8 cellular contexts compared by ENCODE assay signal in the genomic region with DNA sequence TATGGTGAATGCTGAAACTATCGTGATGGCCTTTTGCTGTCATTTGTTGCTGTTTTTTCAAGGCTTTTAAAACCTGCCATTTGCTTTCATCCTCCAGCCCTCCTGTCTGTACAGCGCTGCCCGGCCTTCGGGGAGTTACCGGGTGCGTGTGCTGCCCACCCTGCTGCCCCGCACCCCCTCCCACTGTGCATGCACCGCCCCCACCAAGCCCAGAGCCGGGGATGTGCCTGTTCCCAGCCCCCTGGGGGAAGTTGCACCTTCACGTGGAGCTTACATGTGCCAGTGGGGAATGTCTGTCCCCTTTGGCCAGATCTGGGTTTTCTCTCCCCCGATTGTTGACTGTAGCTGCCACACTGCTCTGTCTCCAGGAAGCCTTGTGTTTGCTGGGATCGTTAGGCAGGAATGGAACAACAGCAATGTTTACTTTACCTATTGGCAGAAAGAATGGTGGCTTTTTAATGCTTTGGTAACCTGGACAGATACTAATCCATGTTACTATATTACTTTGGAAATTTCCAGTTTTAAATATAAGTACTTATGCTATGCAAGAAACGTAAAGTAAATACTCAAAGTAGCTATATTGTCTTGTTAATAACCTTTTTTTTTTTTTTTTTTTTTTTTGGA.
DNase-seq lines count a peak whose midpoint lies in the region; ATAC-seq and TF ChIP-seq lines count a peak whose summit lies in the region.

No MANE protein-coding gene starts in this region.

- no peak for TF ChIP-seq EP300 in ovary (IDR thresholded peaks at IDR 0.05)

- no peaks in the 10 kb centered on the region for H3K27me3 Mint-ChIP-seq in activated T-cell treated with anti-CD3 and anti-CD28 coated beads, Interleukin-2, amount 50 U/mL, for 72 hours (ENCODE audit: low read depth)
- no peaks in the 10 kb centered on the region for H3K27me3 Mint-ChIP-seq in activated T-cell treated with anti-CD3 and anti-CD28 coated beads, Interleukin-2, amount 50 U/mL, for 4 hours (ENCODE audit: low read depth)
- no peaks in the 10 kb centered on the region for H3K27me3 Mint-ChIP-seq in stimulated activated naive B cell treated with anti-CD40 and anti-IgM and Interleukin-4, amounts not matched to agents 10 μg/mL and 1 μg/mL and 100 μg/mL, for 72 hours

- H3K27me3 ChIP-seq in colonic mucosa (no peaks in the 10 kb centered on the region), mesendoderm (ENCODE audit: insufficient read depth, low read length, poor library complexity) (no peaks in the 10 kb centered on the region), vagina (no peaks in the 10 kb centered on the region), ovary (no peaks in the 10 kb centered on the region)

- H2BK5ac ChIP-seq in mesendoderm (ENCODE audit: low read length): no peak overlapping the region

- H3K56ac ChIP-seq in mesendoderm (ENCODE audit: low read length): no peak overlapping the region

- H3K4me3 Mint-ChIP-seq in activated T-cell treated with anti-CD3 and anti-CD28 coated beads, Interleukin-2, amount 50 U/mL, for 72 hours: peak overlapping the region in 1 of 2 donors; percentile 41
- no peak overlapping the region for H3K4me3 Mint-ChIP-seq in activated T-cell treated with anti-CD3 and anti-CD28 coated beads, Interleukin-2, amount 50 U/mL, for 4 hours
- H3K4me3 Mint-ChIP-seq in stimulated activated naive B cell treated with anti-CD40 and anti-IgM and Interleukin-4, amounts not matched to agents 10 μg/mL and 1 μg/mL and 100 μg/mL, for 72 hours: no peak overlapping the region

- H3K36me3 ChIP-seq in colonic mucosa: no peaks in the 10 kb centered on the region
- no peaks in the 10 kb centered on the region for H3K36me3 ChIP-seq in mesendoderm (ENCODE audit: control insufficient read depth, insufficient read depth, low read length)
- H3K36me3 ChIP-seq in vagina: no peaks in the 10 kb centered on the region
- H3K36me3 ChIP-seq in ovary: no peaks in the 10 kb centered on the region

- no peak for TF ChIP-seq CTCF in colonic mucosa (IDR thresholded peaks at IDR 0.05)
- TF ChIP-seq CTCF in vagina (IDR thresholded peaks at IDR 0.05): no peak
- no peak for TF ChIP-seq CTCF in ovary (IDR thresholded peaks at IDR 0.05)

- intact Hi-C loops in colonic mucosa (cut with DNase I) (no loop called here), vagina (cut with DNase I) (no loop called here), ovary (cut with DNase I) (no loop called here)

- H3K9me3 ChIP-seq in colonic mucosa (no peaks in the 10 kb centered on the region), vagina (no peaks in the 10 kb centered on the region), ovary (no peaks in the 10 kb centered on the region)

- peaks cover 10 to 17% of the 10 kb centered on the region in 2 donors for H3K36me3 Mint-ChIP-seq in activated T-cell treated with anti-CD3 and anti-CD28 coated beads, Interleukin-2, amount 50 U/mL, for 72 hours (ENCODE audit: insufficient read depth in 2 of 2)
- peaks cover 21% of the 10 kb centered on the region for H3K36me3 Mint-ChIP-seq in activated T-cell treated with anti-CD3 and anti-CD28 coated beads, Interleukin-2, amount 50 U/mL, for 4 hours (ENCODE audit: insufficient read depth)
- peaks cover 43 to 59% of the 10 kb centered on the region in 2 donors for H3K36me3 Mint-ChIP-seq in stimulated activated naive B cell treated with anti-CD40 and anti-IgM and Interleukin-4, amounts not matched to agents 10 μg/mL and 1 μg/mL and 100 μg/mL, for 72 hours

- DNase-seq in activated T-cell treated with anti-CD3 and anti-CD28 coated beads, Interleukin-2, amount 50 U/mL, for 72 hours: no peak
- no peak for DNase-seq in activated T-cell treated with anti-CD3 and anti-CD28 coated beads, Interleukin-2, amount 50 U/mL, for 4 hours
- DNase-seq in colonic mucosa (no peak), mesendoderm (peak; percentile 85), vagina (ENCODE audit: extremely low spot score in 2 of 2) (peak in 1 of 2 donors; percentile 82), ovary (no peak)
- no peak for DNase-seq in stimulated activated naive B cell treated with anti-CD40 and anti-IgM and Interleukin-4, amounts not matched to agents 10 μg/mL and 1 μg/mL and 100 μg/mL, for 72 hours

- H4K8ac ChIP-seq in mesendoderm (ENCODE audit: low read depth, low read length): no peak overlapping the region

- H3K79me1 ChIP-seq in mesendoderm (ENCODE audit: low read length): peaks cover 19% of the 10 kb centered on the region

- H3K9me3 Mint-ChIP-seq in activated T-cell treated with anti-CD3 and anti-CD28 coated beads, Interleukin-2, amount 50 U/mL, for 72 hours: no peaks in the 10 kb centered on the region
- no peaks in the 10 kb centered on the region for H3K9me3 Mint-ChIP-seq in activated T-cell treated with anti-CD3 and anti-CD28 coated beads, Interleukin-2, amount 50 U/mL, for 4 hours
- H3K9me3 Mint-ChIP-seq in stimulated activated naive B cell treated with anti-CD40 and anti-IgM and Interleukin-4, amounts not matched to agents 10 μg/mL and 1 μg/mL and 100 μg/mL, for 72 hours: no peaks in the 10 kb centered on the region

- peaks cover 10% of the 10 kb centered on the region for H3K79me2 ChIP-seq in mesendoderm (ENCODE audit: control insufficient read depth, insufficient read depth, low read length)

- no CpG with 5 or more reads among the region's 13 CpGs for WGBS in mesendoderm (ENCODE audit: extremely low coverage, insufficient coverage, low lambda C conversion rate)
- 15 to 32% (median 32%) methylated on average over 12 to 13 of the region's 13 CpGs for WGBS in ovary, 3 donors

- H3K9ac ChIP-seq in colonic mucosa (ENCODE audit: low read depth in 2 of 2, low read length in 2 of 2): peak overlapping the region in 1 of 2 donors; percentile 8
- H3K9ac ChIP-seq in mesendoderm (ENCODE audit: low read length): no peak overlapping the region

- H3K4me2 ChIP-seq in mesendoderm (ENCODE audit: low read length): no peak overlapping the region

- peak overlapping the region; percentile 3 for H3K27ac ChIP-seq in colonic mucosa
- H3K27ac ChIP-seq in mesendoderm (ENCODE audit: low read depth, low read length): no peak overlapping the region
- peak overlapping the region; percentile 73 for H3K27ac ChIP-seq in vagina
- H3K27ac ChIP-seq in ovary: no peak overlapping the region

- H3K18ac ChIP-seq in mesendoderm (ENCODE audit: low read length): no peak overlapping the region

- no peak overlapping the region for H3K23ac ChIP-seq in mesendoderm (ENCODE audit: low read length)

- no peak overlapping the region for H3K4ac ChIP-seq in mesendoderm (ENCODE audit: low read depth, low read length)

- no peak overlapping the region for H4K5ac ChIP-seq in mesendoderm (ENCODE audit: low read length)

- ATAC-seq in activated T-cell treated with anti-CD3 and anti-CD28 coated beads, Interleukin-2, amount 50 U/mL, for 72 hours (replicated peaks in 1 of 2): no peak
- no peak for ATAC-seq in activated T-cell treated with anti-CD3 and anti-CD28 coated beads, Interleukin-2, amount 50 U/mL, for 4 hours
- ATAC-seq in stimulated activated naive B cell treated with anti-CD40 and anti-IgM and Interleukin-4, amounts not matched to agents 10 μg/mL and 1 μg/mL and 100 μg/mL, for 72 hours (replicated peaks): no peak
- ATAC-seq in HG03095 (IDR thresholded peaks at IDR 0.05; ENCODE audit: unreplicated experiment): no peak

- H2BK120ac ChIP-seq in mesendoderm (ENCODE audit: low read depth, low read length): no peak overlapping the region

- no peak for TF ChIP-seq POLR2A in vagina (IDR thresholded peaks at IDR 0.05)
- TF ChIP-seq POLR2A in ovary (IDR thresholded peaks at IDR 0.05): no peak

- peak overlapping the region; percentile 64 for H3K27ac Mint-ChIP-seq in activated T-cell treated with anti-CD3 and anti-CD28 coated beads, Interleukin-2, amount 50 U/mL, for 72 hours
- no peak overlapping the region for H3K27ac Mint-ChIP-seq in stimulated activated naive B cell treated with anti-CD40 and anti-IgM and Interleukin-4, amounts not matched to agents 10 μg/mL and 1 μg/mL and 100 μg/mL, for 72 hours

- peaks cover 61% of the 10 kb centered on the region for H3K4me1 Mint-ChIP-seq in activated T-cell treated with anti-CD3 and anti-CD28 coated beads, Interleukin-2, amount 50 U/mL, for 72 hours (ENCODE audit: low read depth)
- peaks cover 55% of the 10 kb centered on the region for H3K4me1 Mint-ChIP-seq in activated T-cell treated with anti-CD3 and anti-CD28 coated beads, Interleukin-2, amount 50 U/mL, for 4 hours (ENCODE audit: low read depth)
- H3K4me1 Mint-ChIP-seq in stimulated activated naive B cell treated with anti-CD40 and anti-IgM and Interleukin-4, amounts not matched to agents 10 μg/mL and 1 μg/mL and 100 μg/mL, for 72 hours: peaks cover 37 to 63% of the 10 kb centered on the region in 2 donors

- H3K4me1 ChIP-seq in colonic mucosa (peaks cover 21% of the 10 kb centered on the region), mesendoderm (ENCODE audit: control insufficient read depth, low read depth, low read length) (peaks cover 11% of the 10 kb centered on the region), vagina (peaks cover 87% of the 10 kb centered on the region), ovary (ENCODE audit: insufficient read depth) (peaks cover 9% of the 10 kb centered on the region)

- H3K4me3 ChIP-seq in colonic mucosa: no peak overlapping the region
- H3K4me3 ChIP-seq in mesendoderm (ENCODE audit: low read length): no peak overlapping the region
- peak overlapping the region in 1 of 2 donors; percentile 13 for H3K4me3 ChIP-seq in vagina
- H3K4me3 ChIP-seq in ovary: no peak overlapping the region

- H2AK5ac ChIP-seq in mesendoderm (ENCODE audit: low read length): no peak overlapping the region

- no peak overlapping the region for H2BK15ac ChIP-seq in mesendoderm (replicated peaks; ENCODE audit: low read depth)

Comparison
In these comparisons a context has a peak if more than half of its experiments do, and no peak if none do; other contexts are left out.
1. H3K27ac ChIP-seq: peak in colonic mucosa (single experiment) and vagina (single experiment); none in mesendoderm (single experiment) and ovary (0 of 2).